Comparison of ENCODE assay signal across 1 cellular context in genomic region chr17:57783338-57783742, GRCh38.
TF ChIP-seq lines count a peak whose summit lies in the region.

No MANE protein-coding gene starts in this region.

TF ChIP-seq in K562, 482 proteins besides CTCF, POLR2A, EP300 and RAD21 (continued from another document):
- TF ChIP-seq MGA (IDR thresholded peaks at IDR 0.05) (peak; percentile 32), L3MBTL2 (IDR thresholded peaks at IDR 0.05) (peak; percentile 39; the same call in 1 of the 2 replicates), TEAD2 (tag; IDR thresholded peaks at IDR 0.05) (no peak), BHLHE40 (IDR thresholded peaks at IDR 0.05; ENCODE audit: low read length) (peak; percentile 54; the same call in 1 of the 2 replicates), CTCFL (IDR thresholded peaks at IDR 0.05; ENCODE audit: borderline replicate concordance, insufficient read depth, low read depth, low read length, poor library complexity, severe bottlenecking) (peak; percentile 79), SMC3 (conservative IDR thresholded peaks at IDR 0.05; ENCODE audit: insufficient read depth, low read depth, low read length) (peak; percentile 79), VEZF1 (CRISPR knock-in tag; IDR thresholded peaks at IDR 0.05) (0 out of 2 replicates have a peak, but pooled peaks have one; percentile 36), ARNT (IDR thresholded peaks at IDR 0.05) (no peak), CREM (IDR thresholded peaks at IDR 0.05; ENCODE audit: low read depth) (peak; percentile 52), ARID2 (IDR thresholded peaks at IDR 0.05) (0 out of 2 replicates have a peak, but pooled peaks have one; percentile 25), RNF219 (CRISPR knock-in tag; IDR thresholded peaks at IDR 0.05) (no peak), TOE1 (IDR thresholded peaks at IDR 0.05; ENCODE audit: borderline replicate concordance) (no peak), TOE1 (CRISPR knock-in tag; IDR thresholded peaks at IDR 0.05; ENCODE audit: borderline replicate concordance, low read depth) (no peak), KLF13 (tag; IDR thresholded peaks at IDR 0.05; ENCODE audit: borderline replicate concordance, low read depth) (peak; percentile 56; the same call in 1 of the 2 replicates), RERE (CRISPR knock-in tag; IDR thresholded peaks at IDR 0.05; ENCODE audit: borderline replicate concordance) (0 out of 2 replicates have a peak, but pooled peaks have one; percentile 35), RB1 (IDR thresholded peaks at IDR 0.05; ENCODE audit: low read depth) (peak; percentile 68), E2F6 (IDR thresholded peaks at IDR 0.05; ENCODE audit: borderline replicate concordance in 1 of 2, extremely low read depth in 1 of 2, insufficient read depth in 1 of 2, insufficient read length in 1 of 2, low read depth in 1 of 2, low read length in 1 of 2, poor library complexity in 1 of 2, severe bottlenecking in 1 of 2) (peak; percentile 42 to 76), MAZ (CRISPR knock-in tag; conservative IDR thresholded peaks at IDR 0.05 in 1 of 2, IDR thresholded peaks at IDR 0.05 in 1 of 2) (peak in 1 of 2 experiments; percentile 73; a peak in 2 of 4 replicates), TFAP4 (CRISPR knock-in tag; IDR thresholded peaks at IDR 0.05; ENCODE audit: borderline replicate concordance) (peak; percentile 65), ZBTB33 (CRISPR knock-in tag; IDR thresholded peaks at IDR 0.05) (peak; percentile 68)
